9 cellular contexts compared by ENCODE assay signal in genomic region chr20:18794428-18794787, GRCh38. TPM values are rescaled to one million over a fixed set of nuclear protein-coding genes. Genes with fewer than 3 reads are reported as not detected.
A peak's percentile ranks its signal among the peaks of the same experiment; 100 is the strongest.
DNase-seq lines count a peak whose midpoint lies in the region; ATAC-seq, FAIRE-seq and TF ChIP-seq lines count a peak whose summit lies in the region.
"Had no signal": no experiment of that assay in that cellular context is flagged by ENCODE, and none has a peak within 500 bp of the region (broad histone marks: within the 10 kb centered on the region; RNA-seq: fewer than 3 reads in every experiment).

No MANE protein-coding gene starts in this region.

- BruUV-seq in K562 (replicated peaks; lab: Mats Ljungman, UMichigan) = TSS peak; percentile 84

- intact Hi-C loops in K562 (cut with micrococcal nuclease) = loop anchor here (10.0 kb wide), 1 partner anchor 160 kb away; no protein-coding TSS in a partner anchor
- intact Hi-C loops in upper lobe of right lung (cut with DNase I) = no loop called here

- H3K4me3 ChIP-seq in K562 (peak overlapping the region; percentile 48), upper lobe of right lung (peak overlapping the region; percentile 86)

- no peaks in the 10 kb centered on the region for H3K9me1 ChIP-seq in K562 (ENCODE audit: control insufficient read depth, insufficient read depth, low read length)

- no peaks in the 10 kb centered on the region for H3K79me2 ChIP-seq in K562 (ENCODE audit: control insufficient read depth, insufficient read depth, low read length)

- peaks cover 4% of the 10 kb centered on the region for H3K9me3 Mint-ChIP-seq in activated naive CD4-positive, alpha-beta T cell treated with anti-CD3 and anti-CD28 coated beads, Interleukin-2, amount 50 U/mL, for 24 hours
- peaks cover 1% of the 10 kb centered on the region for H3K9me3 Mint-ChIP-seq in memory B cell

- H4K20me1 ChIP-seq in K562 (replicated peaks; ENCODE audit: control insufficient read depth, insufficient read depth, low read length) = no peaks in the 10 kb centered on the region

- H3K4me1 ChIP-seq in K562 (replicated peaks in 1 of 2; ENCODE audit: control insufficient read depth in 2 of 2, insufficient read depth in 2 of 2, low read length in 2 of 2) = no peaks in the 10 kb centered on the region
- H3K4me1 ChIP-seq in upper lobe of right lung = no peaks in the 10 kb centered on the region

- peaks cover 3% of the 10 kb centered on the region for H3K27me3 Mint-ChIP-seq in activated naive CD4-positive, alpha-beta T cell treated with anti-CD3 and anti-CD28 coated beads, Interleukin-2, amount 50 U/mL, for 24 hours
- H3K27me3 Mint-ChIP-seq in memory B cell = peaks cover 6% of the 10 kb centered on the region

- peak overlapping the region; percentile 95 for H3K27ac Mint-ChIP-seq in activated naive CD4-positive, alpha-beta T cell treated with anti-CD3 and anti-CD28 coated beads, Interleukin-2, amount 50 U/mL, for 24 hours
- peak overlapping the region; percentile 99 for H3K27ac Mint-ChIP-seq in memory B cell

- H3K36me3 Mint-ChIP-seq in activated naive CD4-positive, alpha-beta T cell treated with anti-CD3 and anti-CD28 coated beads, Interleukin-2, amount 50 U/mL, for 24 hours = peaks cover 3% of the 10 kb centered on the region
- H3K36me3 Mint-ChIP-seq in memory B cell = peaks cover 2% of the 10 kb centered on the region

- TF ChIP-seq POLR2A in K562 (conservative IDR thresholded peaks at IDR 0.05) = no peak

- H3K9me3 ChIP-seq in K562 (replicated peaks; ENCODE audit: control insufficient read depth, insufficient read depth, low read depth, low read length) (no peaks in the 10 kb centered on the region), upper lobe of right lung (no peaks in the 10 kb centered on the region)

- H2AFZ ChIP-seq in K562 (ENCODE audit: low read depth, low read length) = peak overlapping the region; percentile 86

- CTCF ChIA-PET in K562 (lab: Yijun Ruan, JAX; ENCODE audit: low intra/inter-chr PET ratio) = no interaction called here

- peaks cover 22% of the 10 kb centered on the region for H3K4me1 Mint-ChIP-seq in activated naive CD4-positive, alpha-beta T cell treated with anti-CD3 and anti-CD28 coated beads, Interleukin-2, amount 50 U/mL, for 24 hours
- peaks cover 12% of the 10 kb centered on the region for H3K4me1 Mint-ChIP-seq in memory B cell

- peak overlapping the region; percentile 94 for H3K4me3 Mint-ChIP-seq in activated naive CD4-positive, alpha-beta T cell treated with anti-CD3 and anti-CD28 coated beads, Interleukin-2, amount 50 U/mL, for 24 hours
- H3K4me3 Mint-ChIP-seq in memory B cell = peak overlapping the region; percentile 92

- peak overlapping the region in 1 of 2 experiments; percentile 52; a peak in 2 of 4 replicates for H3K9ac ChIP-seq in K562 (ENCODE audit: insufficient read depth in 1 of 2, low read depth in 2 of 2, low read length in 2 of 2)

- POLR2A ChIA-PET in K562 (lab: Yijun Ruan, JAX) = interaction anchor here (0.6 to 1.0 kb wide), 3 partner anchors 16 to 292 kb away, joined by 3 to 5 read pairs (median 3); no protein-coding TSS in a partner anchor

- in situ Hi-C loops in K562 (cut with MboI) = no loop called here

- H3K4me2 ChIP-seq in K562 (ENCODE audit: insufficient read depth, low read length) = peak overlapping the region; percentile 88

- TF ChIP-seq RAD21 in K562 (CRISPR knock-in tag; conservative IDR thresholded peaks at IDR 0.05 in 1 of 2, IDR thresholded peaks at IDR 0.05 in 1 of 2) = no peak

- ATAC-seq in K562 (no peak), memory B cell (ENCODE audit: low read depth) (no peak), upper lobe of right lung (no peak), HG02763 (IDR thresholded peaks at IDR 0.05; ENCODE audit: unreplicated experiment) (no peak)

- no peak for FAIRE-seq in K562 (lab: Jason Lieb, UNC)

- WGBS in K562 (ENCODE audit: insufficient coverage, low coverage, missing lambda C conversion rate) = 33% methylated on average over 3 of the region's 3 CpGs

- TF ChIP-seq EP300 in K562 (IDR thresholded peaks at IDR 0.05; ENCODE audit: low read length) = no peak

- H3K36me3 ChIP-seq in K562 (ENCODE audit: control insufficient read depth, insufficient read depth, low read length) = no peaks in the 10 kb centered on the region
- H3K36me3 ChIP-seq in upper lobe of right lung = no peaks in the 10 kb centered on the region

- no peak for TF ChIP-seq CTCF in K562 (IDR thresholded peaks at IDR 0.05 in 2 of 3, conservative IDR thresholded peaks at IDR 0.05 in 1 of 3; ENCODE audit: insufficient read depth in 2 of 3, low read depth in 1 of 3, low read length in 3 of 3)
- TF ChIP-seq CTCF in upper lobe of right lung (IDR thresholded peaks at IDR 0.05) = no peak

- DNase-seq in activated naive CD4-positive, alpha-beta T cell (lab: John Stamatoyannopoulos, UW) = no peak
- DNase-seq in K562 (ENCODE audit: extremely low read depth in 1 of 4, low spot score in 3 of 4) (no peak), memory B cell (ENCODE audit: low spot score in 2 of 2) (no peak), upper lobe of right lung (no peak), amniotic stem cell (lab: John Stamatoyannopoulos, UW) (no peak), NCI-H526 (lab: John Stamatoyannopoulos, UW) (no peak)

- no peak overlapping the region; the same call in 2 of the 3 replicates for H3K27ac ChIP-seq in K562 (ENCODE audit: extremely low read depth, low read depth, low read length)
- H3K27ac ChIP-seq in upper lobe of right lung = peak overlapping the region; percentile 94

- H3K27me3 ChIP-seq in K562 (ENCODE audit: control insufficient read depth in 2 of 2, insufficient read depth in 2 of 2, low read length in 2 of 2) = no peaks in the 10 kb centered on the region
- no peaks in the 10 kb centered on the region for H3K27me3 ChIP-seq in upper lobe of right lung

TF ChIP-seq in K562, 482 proteins besides CTCF, POLR2A, EP300 and RAD21:
- no peak for TF ChIP-seq ZNF589 (CRISPR knock-in tag; IDR thresholded peaks at IDR 0.05; ENCODE audit: low read depth)
- no peak for TF ChIP-seq NCOA6 (IDR thresholded peaks at IDR 0.05)
- no peak for TF ChIP-seq MCM5 (IDR thresholded peaks at IDR 0.05; ENCODE audit: low read depth)

RNA-seq across cellular contexts. Expression of gene SCP2D1, which starts 19.2 kb away (rescaled TPM):
- not detected in 2 replicates for total RNA-seq in K562 (2011; cell fraction: chromatin; rRNA removed; ENCODE audit: low replicate concordance)
- not detected in 2 replicates for total RNA-seq in K562 (2011; cell fraction: nucleolus; rRNA removed)
- total RNA-seq in K562 (2011; cell fraction: nucleoplasm; rRNA removed) = not detected in 2 replicates
- total RNA-seq in K562 (2014; rRNA removed) (not detected in 2 replicates), K562 (2014; rRNA removed; fragmentation: Illumina TruSeq; extraction: Trizol) (not detected in 2 replicates), K562 (2015; rRNA removed; fragmentation: Illumina TruSeq; extraction: Trizol) (not detected in 2 replicates), K562 (2021) (not detected in 2 replicates), upper lobe of right lung (not detected)
- polyA plus RNA-seq in K562 (2011; rRNA removed) (not detected in 2 replicates), K562 (2014; fragmentation: Illumina TruSeq; extraction: Trizol) (not detected in 2 replicates), K562 (2014; fragmentation: Nextera tagmentation; extraction: Ambion mirVana) (not detected), K562 (2014; rRNA removed) (not detected in 2 replicates)
- polyA plus RNA-seq in K562 (2011; cell fraction: cytosol; rRNA removed) = not detected in 2 replicates
- not detected in 2 replicates for polyA plus RNA-seq in K562 (2011; cell fraction: nucleus; rRNA removed)
- not detected in 2 replicates for polyA plus RNA-seq in K562 (2012)
- polyA minus RNA-seq in K562 (2011; rRNA and poly(A)+ RNA removed) = not detected in 2 replicates
- not detected in 2 replicates for polyA minus RNA-seq in K562 (2011; cell fraction: cytosol; rRNA and poly(A)+ RNA removed)
- not detected in 2 replicates for polyA minus RNA-seq in K562 (2011; cell fraction: nucleus; rRNA and poly(A)+ RNA removed)
- total RNA-seq: activated CD8-positive, alpha-beta memory T cell treated with anti-CD3 and anti-CD28 coated beads for 36 hours had no signal
